8 cellular contexts compared by ENCODE assay signal in the genomic region with DNA sequence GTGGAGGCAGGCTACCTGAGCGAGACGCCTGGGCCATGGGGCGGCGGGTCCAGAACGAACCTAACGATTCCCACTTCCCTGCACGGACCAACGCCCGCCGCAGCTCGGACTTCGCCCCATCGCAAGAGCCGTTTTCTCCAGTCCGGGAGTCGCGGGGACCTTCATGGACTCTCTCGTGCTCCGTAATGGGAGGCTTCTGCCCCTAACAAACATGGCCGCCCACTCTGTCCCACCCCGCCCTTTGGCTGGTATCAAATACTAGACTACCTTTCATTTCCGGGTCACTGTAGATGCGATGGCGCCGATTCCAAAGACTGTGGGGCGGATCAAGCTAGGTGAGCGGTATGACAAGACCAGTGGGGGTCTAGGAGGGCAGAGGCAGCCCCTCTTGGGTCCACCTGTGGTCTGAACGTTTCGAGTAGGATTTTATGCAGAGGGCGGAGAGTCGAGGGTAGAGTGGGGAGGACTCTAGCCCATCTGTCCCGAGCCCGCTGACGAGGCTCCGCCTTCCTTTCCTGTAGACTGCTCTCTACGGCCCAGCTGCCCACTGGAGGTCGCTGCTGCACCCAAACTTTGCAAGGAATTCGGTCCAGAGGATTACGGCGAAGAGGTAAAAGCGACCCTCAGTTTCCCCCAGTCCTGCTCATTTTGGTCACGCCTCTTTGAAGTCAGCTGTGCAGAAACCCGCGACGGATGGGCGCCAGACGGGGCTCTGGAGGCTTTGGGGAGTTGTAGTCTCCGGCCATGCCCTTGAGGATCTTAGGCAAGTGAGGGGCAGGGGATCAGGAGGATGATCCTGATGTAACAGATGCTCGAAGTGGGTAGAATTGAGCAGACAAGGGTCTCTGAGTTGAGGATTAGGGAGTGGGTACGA. TPM values are rescaled to one million over a fixed set of nuclear protein-coding genes. Genes with fewer than 3 reads are reported as not detected.
DNase-seq lines count a peak whose midpoint lies in the region; ATAC-seq and TF ChIP-seq lines count a peak whose summit lies in the region.

A gene with protein sequence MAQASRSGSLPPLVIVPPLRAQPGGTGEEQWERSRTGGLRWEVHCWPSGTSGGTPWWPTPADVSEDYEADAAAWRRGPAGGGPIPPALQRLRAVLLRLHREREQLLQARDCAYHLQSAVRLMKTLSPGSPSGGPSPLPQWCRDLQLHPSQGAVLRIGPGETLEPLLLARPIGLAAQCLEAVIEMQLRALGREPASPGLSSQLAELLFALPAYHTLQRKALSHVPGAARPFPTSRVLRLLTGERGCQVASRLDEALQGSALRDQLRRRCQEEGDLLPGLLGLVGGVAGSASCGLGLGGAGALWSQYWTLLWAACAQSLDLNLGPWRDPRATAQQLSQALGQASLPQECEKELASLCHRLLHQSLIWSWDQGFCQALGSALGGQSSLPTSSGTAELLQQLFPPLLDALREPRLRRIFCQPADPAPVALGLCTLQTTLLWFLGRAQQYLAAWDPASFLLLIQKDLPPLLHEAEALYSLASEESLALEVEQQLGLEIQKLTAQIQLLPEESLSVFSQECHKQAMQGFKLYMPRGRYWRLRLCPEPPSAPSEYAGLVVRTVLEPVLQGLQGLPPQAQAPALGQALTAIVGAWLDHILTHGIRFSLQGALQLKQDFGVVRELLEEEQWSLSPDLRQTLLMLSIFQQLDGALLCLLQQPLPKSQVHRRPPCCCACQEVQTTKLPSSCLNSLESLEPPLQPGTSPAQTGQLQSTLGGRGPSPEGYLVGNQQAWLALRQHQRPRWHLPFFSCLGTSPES (minus strand): TSS at position 198 of the 874 bp plus-strand sequence. CDS start 161 bp downstream, at position 37.
A gene (plus strand): TSS at position 281 of the 874 bp plus-strand sequence. CDS start 15 bp downstream, at position 296.

- no peaks in the 10 kb centered on the region for H3K9me3 ChIP-seq in BLaER1
- H3K9me3 ChIP-seq in colonic mucosa, result no peaks in the 10 kb centered on the region

- H3K4me1 ChIP-seq in BLaER1, result peaks cover 40% of the 10 kb centered on the region
- H3K4me1 ChIP-seq in colonic mucosa, result peaks cover 16% of the 10 kb centered on the region

- H3K9ac ChIP-seq in BLaER1 (peak within 1 kb of the TSS; percentile 83), colonic mucosa (ENCODE audit: low read depth in 2 of 2, low read length in 2 of 2) (peak within 1 kb of the TSS; percentile 79 to 80)

- H3K4me3 ChIP-seq in BLaER1 (peak within 1 kb of the TSS; percentile 85), colonic mucosa (peak within 1 kb of the TSS; percentile 86)

- H3K27ac ChIP-seq in BLaER1 (peak within 1 kb of the TSS; percentile 86), colonic mucosa (peak within 1 kb of the TSS; percentile 91)

- H4K20me1 ChIP-seq in BLaER1, result peaks cover 18% of the 10 kb centered on the region

- peak within 1 kb of the TSS; percentile 100 for H3K4me2 ChIP-seq in BLaER1

- intact Hi-C loops in colonic mucosa (cut with DNase I), result loop anchor here (2.0 to 10.0 kb wide), 3 partner anchors 49 to 392 kb away; no protein-coding TSS in a partner anchor

- TF ChIP-seq CTCF in colonic mucosa (IDR thresholded peaks at IDR 0.05), result peak; percentile 73

- H3K36me3 ChIP-seq in BLaER1 (peaks cover 55% of the 10 kb centered on the region), colonic mucosa (no peaks in the 10 kb centered on the region)

- TF ChIP-seq POLR2A in GM19193 (IDR thresholded peaks at IDR 0.05; ENCODE audit: extremely low read depth, insufficient read depth, insufficient read length), result peak; percentile 79

- no peaks in the 10 kb centered on the region for H3K27me3 ChIP-seq in BLaER1
- H3K27me3 ChIP-seq in colonic mucosa, result no peaks in the 10 kb centered on the region

- peak; percentile 89 for ATAC-seq in HG03439 (IDR thresholded peaks at IDR 0.05; ENCODE audit: unreplicated experiment)
- ATAC-seq in left lobe of liver, result peak; percentile 90

- DNase-seq in NCI-H510A treated with DMSO at 0.1 percent for 48 hours (lab: John Stamatoyannopoulos, UW) (peak; percentile 98), colonic mucosa (peak; percentile 97), left lobe of liver (ENCODE audit: low spot score) (peak; percentile 97)
- DNase-seq in activated CD4-positive, alpha-beta T cell treated with anti-CD3 and anti-CD28 coated beads for 4 hours, result peak; percentile 92 to 94
- peak; percentile 89 for DNase-seq in stimulated activated CD4-positive, alpha-beta T cell treated with anti-CD3 and anti-CD28 coated beads, Interleukin-2, amount 100 ng/mL, for 4 hours (ENCODE audit: low read depth)

RNA-seq across cellular contexts. Expression of the first gene that starts in this region (rescaled TPM):
- total RNA-seq in colonic mucosa, result 10 to 100 TPM; 14.5 to 28.3 TPM
- 14.0 TPM for total RNA-seq in left lobe of liver

RNA-seq across cellular contexts. Expression of the second gene that starts in this region (rescaled TPM):
- total RNA-seq in colonic mucosa (10 to 100 TPM; 23.3 to 25.2 TPM), left lobe of liver (39.8 TPM)

Comparison
In these comparisons a context has a peak if more than half of its experiments do, and no peak if none do; other contexts are left out.
1. Peak in every context shown above with its lines: DNase-seq, ATAC-seq, H3K4me3 ChIP-seq and H3K27ac ChIP-seq.